8 cellular contexts compared by ENCODE assay signal in genomic region chr11:65988791-65989592, GRCh38. TPM values are rescaled to one million over a fixed set of nuclear protein-coding genes. Genes with fewer than 3 reads are reported as not detected.
DNase-seq lines count a peak whose midpoint lies in the region; ATAC-seq, FAIRE-seq and TF ChIP-seq lines count a peak whose summit lies in the region.

No MANE protein-coding gene starts in this region.

- 21 to 29% (median 24%) methylated on average over 10 of the region's 10 CpGs for WGBS in ovary, 3 donors
- 24 to 29% methylated on average over 10 of the region's 10 CpGs for WGBS in tibial nerve, 2 donors

- H3K36me3 ChIP-seq in GM06990 (ENCODE audit: control insufficient read depth, insufficient read depth, low read length) = no peaks in the 10 kb centered on the region; the same call in 1 of the 2 replicates
- no peaks in the 10 kb centered on the region for H3K36me3 ChIP-seq in ovary
- peaks cover 0 to 2% (median 0%) of the 10 kb centered on the region in 3 donors for H3K36me3 ChIP-seq in tibial nerve

- H3K27ac ChIP-seq in ovary = no peak overlapping the region
- no peak overlapping the region for H3K27ac ChIP-seq in tibial nerve

- peak; percentile 72 for DNase-seq in GM06990 (ENCODE audit: extremely low read depth, insufficient read length)
- DNase-seq in NCI-H1092 (lab: John Stamatoyannopoulos, UW) = peak; percentile 93
- DNase-seq in SK-MEL-5 (ENCODE audit: low read depth, low spot score) = peak; percentile 94
- peak; percentile 89 for DNase-seq in activated naive CD4-positive, alpha-beta T cell treated with Interleukin-2 at 50 U/mL for 16 hours
- peak; percentile 77 to 90 for DNase-seq in frontal cortex (ENCODE audit: low spot score in 2 of 2)
- DNase-seq in ovary = peak; percentile 84 to 94 (median 87)
- peak; percentile 84 to 99 for DNase-seq in tibial nerve (ENCODE audit: low spot score in 2 of 2)

- in situ Hi-C loops in SK-MEL-5 (cut with HindIII; ENCODE audit: low pct_unique_long_range_greater_than_20kb, low sequenced_read_pairs) = no loop called here

- no peak for TF ChIP-seq EP300 in ovary (IDR thresholded peaks at IDR 0.05)
- peak in 1 of 2 donors; percentile 63 for TF ChIP-seq EP300 in tibial nerve (IDR thresholded peaks at IDR 0.05)

- intact Hi-C loops in ovary (cut with DNase I) = loop anchor here (2.0 to 10.0 kb wide), 4 partner anchors 104 to 282 kb away; partner anchors contain the start of gene KAT5 (in 1 of the 4)

- peak; percentile 90 for ATAC-seq in HG02610 (IDR thresholded peaks at IDR 0.05; ENCODE audit: unreplicated experiment)

- H3K9me3 ChIP-seq in ovary (no peaks in the 10 kb centered on the region), tibial nerve (no peaks in the 10 kb centered on the region)

- H3K4me1 ChIP-seq in ovary (ENCODE audit: insufficient read depth) (no peaks in the 10 kb centered on the region), tibial nerve (no peaks in the 10 kb centered on the region)

- H3K27me3 ChIP-seq in GM06990 (replicated peaks; ENCODE audit: control insufficient read depth, insufficient read depth, low read length) (no peaks in the 10 kb centered on the region), ovary (no peaks in the 10 kb centered on the region), tibial nerve (no peaks in the 10 kb centered on the region)

- FAIRE-seq in frontal cortex (lab: Jason Lieb, UNC) = peak; percentile 88

- TF ChIP-seq CTCF in GM06990 (IDR thresholded peaks at IDR 0.05; ENCODE audit: insufficient read depth, low read length, poor library complexity, severe bottlenecking) (peak; percentile 94), ovary (IDR thresholded peaks at IDR 0.05) (peak; percentile 67 to 98 (median 96)), tibial nerve (IDR thresholded peaks at IDR 0.05) (peak; percentile 88 to 97 (median 94))

- no peak for TF ChIP-seq POLR2A in ovary (IDR thresholded peaks at IDR 0.05)
- TF ChIP-seq POLR2A in tibial nerve (IDR thresholded peaks at IDR 0.05) = no peak

- H3K4me3 ChIP-seq in GM06990 (replicated peaks; ENCODE audit: low read depth, low read length) (no peak overlapping the region), ovary (no peak overlapping the region), tibial nerve (no peak overlapping the region)

RNA-seq across cellular contexts. Expression of gene EIF1AD, which starts 13.0 kb away (rescaled TPM):
- 27.8 TPM in 2 replicates for total RNA-seq in SK-MEL-5 (2014; rRNA removed; shearing (Covaris generic))
- 21.0 and 34.9 TPM in 2 replicates for polyA plus RNA-seq in SK-MEL-5 (2015; cell fraction: cytosol; rRNA removed)
- 27.8 and 31.3 TPM in 2 replicates for polyA plus RNA-seq in SK-MEL-5 (2015; cell fraction: nucleus; rRNA removed)
- total RNA-seq in frontal cortex (22.0 TPM), ovary (10 to 100 TPM; 15.2 to 42.1 (median 30.2) TPM), tibial nerve (10 to 100 TPM; 27.0 to 40.6 (median 29.5) TPM)
- polyA plus RNA-seq in ovary = 10 to 100 TPM; 21.3 to 31.7 TPM

RNA-seq across cellular contexts. Expression of gene BANF1, which starts 13.3 kb away (rescaled TPM):
- total RNA-seq in SK-MEL-5 (2014; rRNA removed; shearing (Covaris generic)) = 30.0 and 34.6 TPM in 2 replicates
- 109 and 140 TPM in 2 replicates for polyA plus RNA-seq in SK-MEL-5 (2015; cell fraction: cytosol; rRNA removed)
- polyA plus RNA-seq in SK-MEL-5 (2015; cell fraction: nucleus; rRNA removed) = 17.1 and 29.7 TPM in 2 replicates
- 25.3 TPM for total RNA-seq in frontal cortex
- total RNA-seq in ovary = 100 to 1,000 TPM in 5 of 7 donors, 10 to 100 TPM in 2; 42.1 to 268 (median 161) TPM
- polyA plus RNA-seq in ovary = 100 to 1,000 TPM; 207 to 222 TPM
- 10 to 100 TPM; 23.9 to 68.9 (median 51.0) TPM for total RNA-seq in tibial nerve

RNA-seq across cellular contexts. Expression of gene CST6, which starts 22.8 kb away (rescaled TPM):
- not detected in 2 replicates for total RNA-seq in SK-MEL-5 (2014; rRNA removed; shearing (Covaris generic))
- polyA plus RNA-seq in SK-MEL-5 (2015; cell fraction: cytosol; rRNA removed) = not detected in 2 replicates
- polyA plus RNA-seq in SK-MEL-5 (2015; cell fraction: nucleus; rRNA removed) = not detected in 2 replicates
- total RNA-seq in frontal cortex (not detected), ovary (10 to 100 TPM in 1 of 7 donors, under 1 TPM in 4, not detected in 2; 0.32 to 25.4 (median 0.84) TPM), tibial nerve (1 to 10 TPM in 1 of 4 donors, not detected in 3; 1.2 TPM)
- under 1 TPM in 1 of 2 donors, not detected in 1; 0.30 TPM for polyA plus RNA-seq in ovary

RNA-seq across cellular contexts. Expression of gene SART1, which starts 27.5 kb away (rescaled TPM):
- total RNA-seq in SK-MEL-5 (2014; rRNA removed; shearing (Covaris generic)) = 40.1 and 46.5 TPM in 2 replicates
- 46.9 and 58.0 TPM in 2 replicates for polyA plus RNA-seq in SK-MEL-5 (2015; cell fraction: cytosol; rRNA removed)
- polyA plus RNA-seq in SK-MEL-5 (2015; cell fraction: nucleus; rRNA removed) = 20.0 and 41.9 TPM in 2 replicates
- total RNA-seq in frontal cortex = 44.8 TPM
- total RNA-seq in ovary = 10 to 100 TPM; 41.4 to 64.9 (median 57.0) TPM
- polyA plus RNA-seq in ovary = 10 to 100 TPM in 1 of 2 donors, 1 to 10 TPM in 1; 8.8 to 52.4 TPM
- 10 to 100 TPM; 49.6 to 73.7 (median 62.3) TPM for total RNA-seq in tibial nerve

RNA-seq across cellular contexts. Expression of gene CATSPER1, which starts 37.3 kb away (rescaled TPM):
- total RNA-seq in SK-MEL-5 (2014; rRNA removed; shearing (Covaris generic)) = 0.05 TPM in 1 of 2 replicates, not detected in the other
- polyA plus RNA-seq in SK-MEL-5 (2015; cell fraction: cytosol; rRNA removed) = 0.42 TPM in 1 of 2 replicates, not detected in the other
- not detected in 2 replicates for polyA plus RNA-seq in SK-MEL-5 (2015; cell fraction: nucleus; rRNA removed)
- total RNA-seq in frontal cortex = not detected
- under 1 TPM in 1 of 7 donors, not detected in 6; 0.25 TPM for total RNA-seq in ovary
- not detected for polyA plus RNA-seq in ovary
- total RNA-seq in tibial nerve = under 1 TPM in 1 of 4 donors, not detected in 3; 0.87 TPM
